27 cellular contexts compared by ENCODE assay signal in the genomic region with DNA sequence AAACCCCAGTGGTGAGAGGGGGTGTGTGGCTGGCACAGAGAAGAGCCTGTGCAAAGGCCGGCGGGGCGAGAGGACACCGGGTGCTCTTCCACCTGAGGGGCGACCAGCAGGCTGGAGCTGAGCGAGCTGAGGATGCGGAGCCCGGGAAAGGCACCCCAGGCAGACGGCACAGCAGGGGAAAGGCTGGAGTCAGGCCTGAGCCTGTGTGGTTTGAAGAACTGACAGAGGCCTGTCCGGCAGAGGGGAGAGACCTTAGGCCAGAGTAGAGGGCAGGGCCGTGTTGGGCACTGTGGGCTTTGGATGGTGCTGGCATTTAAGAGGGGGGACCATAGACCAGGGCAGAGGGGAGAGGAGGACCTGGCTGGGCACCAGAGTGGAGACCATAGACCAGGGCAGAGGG.
"Had no signal": no experiment of that assay in that cellular context is flagged by ENCODE, and none has a peak within 500 bp of the region (broad histone marks: within the 10 kb centered on the region; RNA-seq: fewer than 3 reads in every experiment).

No MANE protein-coding gene starts in this region.

- H3K9me3 Mint-ChIP-seq: activated CD8-positive, alpha-beta T cell treated with anti-CD3 and anti-CD28 coated beads for 36 hours; activated naive CD8-positive, alpha-beta T cell treated with anti-CD3 and anti-CD28 coated beads, Interleukin-2, amount 10 ng/mL, durations not matched to agents 7 days and 5 days; activated T-helper 17 cell treated with anti-CD3 and anti-CD28 coated beads, Interleukin-2, amount 50 U/mL, for 72 hours had no signal

- H3K4me1 ChIP-seq: adrenal gland, Peyer's patch, SJCRH30 had no signal

- H3K4me3 Mint-ChIP-seq: activated CD8-positive, alpha-beta T cell treated with anti-CD3 and anti-CD28 coated beads for 36 hours; activated naive CD8-positive, alpha-beta T cell treated with anti-CD3 and anti-CD28 coated beads, Interleukin-2, amount 10 ng/mL, durations not matched to agents 7 days and 5 days; activated T-helper 17 cell treated with anti-CD3 and anti-CD28 coated beads, Interleukin-2, amount 50 U/mL, for 72 hours had no signal

- DNase-seq: activated CD4-positive, alpha-beta T cell treated with anti-CD3 and anti-CD28 coated beads for 4 hours; activated CD8-positive, alpha-beta T cell treated with anti-CD3 and anti-CD28 coated beads for 36 hours; activated gamma-delta T cell; activated naive CD4-positive, alpha-beta T cell treated with anti-CD3 and anti-CD28 coated beads, Interleukin-2, amount 50 U/mL, for 16 hours; activated naive CD8-positive, alpha-beta T cell treated with anti-CD3 and anti-CD28 coated beads, Interleukin-2, amount 10 ng/mL, durations not matched to agents 7 days and 5 days; activated T-cell treated with anti-CD3 and anti-CD28 coated beads, Interleukin-2, amount 50 U/mL, for 48 hours; anterior cingulate cortex; caudate nucleus; MM.1S; NCI-H1105; NCI-H1436; NCI-H1694 treated with DMSO at 0.1 percent for 48 hours; NCI-H2029 treated with DMSO at 0.1 percent for 48 hours; NCI-H510A treated with DMSO at 0.1 percent for 48 hours; NCI-H69; NK-92 treated with Interleukin-12 subunit alpha and Interleukin-12 subunit beta, amount 100 ng/mL, for 24 hours; OCI-M1; Right ventricle myocardium superior; SJCRH30; SK-N-SH; SW 1271 had no signal

- H3K4me3 ChIP-seq: adrenal gland, K562, Peyer's patch, SJCRH30 had no signal

- H3K27ac Mint-ChIP-seq: activated CD8-positive, alpha-beta T cell treated with anti-CD3 and anti-CD28 coated beads for 36 hours; activated naive CD8-positive, alpha-beta T cell treated with anti-CD3 and anti-CD28 coated beads, Interleukin-2, amount 10 ng/mL, durations not matched to agents 7 days and 5 days had no signal

- H3K9me3 ChIP-seq: adrenal gland, Peyer's patch, SJCRH30, SK-N-SH had no signal

- H3K4me1 Mint-ChIP-seq: activated naive CD8-positive, alpha-beta T cell treated with anti-CD3 and anti-CD28 coated beads, Interleukin-2, amount 10 ng/mL, durations not matched to agents 7 days and 5 days; activated T-helper 17 cell treated with anti-CD3 and anti-CD28 coated beads, Interleukin-2, amount 50 U/mL, for 72 hours had no signal

- H3K27me3 ChIP-seq: adrenal gland, Peyer's patch had no signal

- H3K27me3 Mint-ChIP-seq: activated CD8-positive, alpha-beta T cell treated with anti-CD3 and anti-CD28 coated beads for 36 hours had no signal

- H3K36me3 ChIP-seq: adrenal gland, Peyer's patch, SJCRH30 had no signal

- H3K36me3 Mint-ChIP-seq: activated naive CD8-positive, alpha-beta T cell treated with anti-CD3 and anti-CD28 coated beads, Interleukin-2, amount 10 ng/mL, durations not matched to agents 7 days and 5 days had no signal

- H3K27ac ChIP-seq: adrenal gland, Peyer's patch, RWPE1, SJCRH30 had no signal

- ATAC-seq: activated CD4-positive, CD25-positive, alpha-beta regulatory T cell treated with anti-CD3 and anti-CD28 coated beads, Interleukin-2, amount 50 U/mL, for 24 hours; activated CD8-positive, alpha-beta T cell treated with anti-CD3 and anti-CD28 coated beads for 36 hours; activated T-helper 17 cell treated with anti-CD3 and anti-CD28 coated beads, Interleukin-2, amount 50 U/mL, for 72 hours; K562 had no signal
